ENCODE assay signal across 25 cellular contexts in the genomic region with DNA sequence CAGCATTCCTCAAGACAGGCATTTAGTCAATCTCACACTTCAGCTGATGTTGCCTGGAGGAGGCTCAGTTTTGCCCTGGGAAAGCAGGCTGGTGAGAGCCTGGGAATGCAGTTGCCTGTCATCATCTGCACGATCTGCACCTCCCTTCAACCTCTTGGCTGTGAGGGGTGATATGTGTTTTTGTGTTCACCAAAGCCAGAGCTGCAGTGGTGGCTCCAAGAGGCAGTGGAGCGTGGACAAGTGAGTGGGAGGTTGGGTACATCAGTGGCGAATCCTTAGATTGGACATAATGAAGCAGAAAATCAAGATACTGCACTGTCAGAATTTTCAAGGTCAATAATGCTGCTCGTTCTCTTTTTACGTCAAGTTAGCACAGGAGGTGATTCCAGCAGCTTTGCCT.
DNase-seq lines count a peak whose midpoint lies in the region; FAIRE-seq and TF ChIP-seq lines count a peak whose summit lies in the region.
"Had no signal": no experiment of that assay in that cellular context is flagged by ENCODE, and none has a peak within 500 bp of the region (broad histone marks: within the 10 kb centered on the region; RNA-seq: fewer than 3 reads in every experiment).

No MANE protein-coding gene starts in this region.

- CTCF ChIA-PET in MCF 10A (lab: Yijun Ruan, JAX): no interaction called here

- H3K27me3 ChIP-seq in H7 (ENCODE audit: control insufficient read depth, insufficient read depth, low read length) (no peaks in the 10 kb centered on the region), prostate gland (replicated peaks; ENCODE audit: insufficient read depth) (no peaks in the 10 kb centered on the region)
- H3K27me3 ChIP-seq: breast epithelium, vagina had no signal

- 66% methylated on average over 5 of the region's 5 CpGs for WGBS in prostate gland

- H3K36me3 Mint-ChIP-seq in progenitor cell of endocrine pancreas (ENCODE audit: insufficient read depth) (peaks cover 4% of the 10 kb centered on the region), MCF 10A (ENCODE audit: insufficient read depth, unreplicated experiment) (no peaks in the 10 kb centered on the region)
- H3K36me3 Mint-ChIP-seq: CD14-positive monocyte; memory B cell; naive thymus-derived CD8-positive, alpha-beta T cell had no signal

- H3K9me3 Mint-ChIP-seq in progenitor cell of endocrine pancreas (ENCODE audit: low read depth) (no peaks in the 10 kb centered on the region), MCF 10A (ENCODE audit: unreplicated experiment) (no peaks in the 10 kb centered on the region)
- H3K9me3 Mint-ChIP-seq: memory B cell; naive thymus-derived CD8-positive, alpha-beta T cell; T-helper 2 cell treated with Interferon-gamma antibody and Interleukin-4, amounts not matched to agents 5 μg/mL and 100 μg/mL, for 36 hours had no signal

- peaks cover 10 to 28% of the 10 kb centered on the region in 2 donors for H3K4me1 ChIP-seq in kidney (ENCODE audit: control insufficient read depth in 1 of 2, insufficient read depth in 1 of 2, low read depth in 1 of 2, low read length in 2 of 2)
- H3K4me1 ChIP-seq in prostate gland (replicated peaks): no peaks in the 10 kb centered on the region
- H3K4me1 ChIP-seq: breast epithelium, psoas muscle had no signal

- POLR2A ChIA-PET in MCF 10A (lab: Yijun Ruan, JAX): no interaction called here

- TF ChIP-seq POLR2A in prostate gland (IDR thresholded peaks at IDR 0.05): no peak

- H3K9me3 ChIP-seq in kidney (ENCODE audit: control insufficient read depth in 1 of 2, low read length in 2 of 2) (no peaks in the 10 kb centered on the region), prostate gland (no peaks in the 10 kb centered on the region)
- H3K9me3 ChIP-seq: breast epithelium, psoas muscle, vagina had no signal

- no peaks in the 10 kb centered on the region for H3K27me3 Mint-ChIP-seq in progenitor cell of endocrine pancreas
- H3K27me3 Mint-ChIP-seq in MCF 10A (ENCODE audit: insufficient read depth, unreplicated experiment): no peaks in the 10 kb centered on the region
- H3K27me3 Mint-ChIP-seq: memory B cell had no signal

- H3K4me3 ChIP-seq in kidney (ENCODE audit: low read length in 2 of 2) (no peak overlapping the region), H7 (ENCODE audit: insufficient read depth, low read depth, low read length) (no peak overlapping the region), prostate gland (no peak overlapping the region)
- H3K4me3 ChIP-seq: breast epithelium, psoas muscle, vagina had no signal

- H3K4me1 Mint-ChIP-seq in progenitor cell of endocrine pancreas (ENCODE audit: low read depth) (peaks cover 80% of the 10 kb centered on the region), MCF 10A (ENCODE audit: insufficient read depth, unreplicated experiment) (no peaks in the 10 kb centered on the region)
- H3K4me1 Mint-ChIP-seq: CD14-positive monocyte; memory B cell; naive thymus-derived CD8-positive, alpha-beta T cell had no signal

- H3K27ac ChIP-seq in kidney (ENCODE audit: low read depth in 2 of 2, low read length in 2 of 2): peak overlapping the region; percentile 47 to 73
- H3K27ac ChIP-seq in prostate gland: no peak overlapping the region
- H3K27ac ChIP-seq: breast epithelium, psoas muscle, vagina had no signal

- DNase-seq in EH (ENCODE audit: low read depth): peak; percentile 24
- peak; percentile 10 for DNase-seq in RCC 7860 (ENCODE audit: low spot score)
- no peak for DNase-seq in kidney
- no peak for DNase-seq in progenitor cell of endocrine pancreas (ENCODE audit: low spot score, unreplicated experiment)
- DNase-seq in H7: no peak
- DNase-seq in MCF 10A (ENCODE audit: unreplicated experiment): no peak
- DNase-seq in prostate gland (ENCODE audit: low spot score): no peak
- DNase-seq in NCI-H526 treated with DMSO at 0.1 percent for 48 hours (lab: John Stamatoyannopoulos, UW): no peak
- DNase-seq: activated CD4-positive, alpha-beta T cell treated with anti-CD3 and anti-CD28 coated beads, Interleukin-2, amount 50 U/mL, for 48 hours; activated effector memory CD4-positive, alpha-beta T cell treated with anti-CD3 and anti-CD28 coated beads, Interleukin-2, amount 50 U/mL, for 16 hours; DMS153; hippocampal formation; Karpas-422; naive thymus-derived CD8-positive, alpha-beta T cell; NCI-H1048; NCI-H2029 treated with DMSO at 0.1 percent for 48 hours; NK-92 treated with Interleukin-12 subunit alpha and Interleukin-12 subunit beta, amount 100 ng/mL, for 24 hours; psoas muscle had no signal

- no TSS peak for BruUV-seq in MCF 10A (replicated peaks; lab: Mats Ljungman, UMichigan)

- intact Hi-C loops in kidney (cut with DNase I): no loop called here
- intact Hi-C loops in MCF 10A (cut with micrococcal nuclease): no loop called here
- intact Hi-C loops in prostate gland (cut with DNase I): no loop called here

- no peak overlapping the region for H3K9ac ChIP-seq in kidney (ENCODE audit: low read length in 2 of 2)

- peak overlapping the region; percentile 13 for H3K4me3 Mint-ChIP-seq in progenitor cell of endocrine pancreas (ENCODE audit: low read depth)
- no peak overlapping the region for H3K4me3 Mint-ChIP-seq in MCF 10A (ENCODE audit: unreplicated experiment)
- H3K4me3 Mint-ChIP-seq: CD14-positive monocyte; memory B cell; naive thymus-derived CD8-positive, alpha-beta T cell; T-helper 2 cell treated with Interferon-gamma antibody and Interleukin-4, amounts not matched to agents 5 μg/mL and 100 μg/mL, for 36 hours had no signal

- FAIRE-seq in RCC 7860 (lab: Jason Lieb, UNC): peak; percentile 11
- FAIRE-seq in kidney (lab: Jason Lieb, UNC): no peak
- FAIRE-seq: GM12892, keratinocyte had no signal

- peak overlapping the region; percentile 95 for H3K27ac Mint-ChIP-seq in progenitor cell of endocrine pancreas
- no peak overlapping the region for H3K27ac Mint-ChIP-seq in MCF 10A (ENCODE audit: low read depth, unreplicated experiment)
- H3K27ac Mint-ChIP-seq: CD14-positive monocyte; memory B cell; naive thymus-derived CD8-positive, alpha-beta T cell; T-helper 2 cell treated with Interferon-gamma antibody and Interleukin-4, amounts not matched to agents 5 μg/mL and 100 μg/mL, for 36 hours had no signal

- H3K36me3 ChIP-seq in kidney (ENCODE audit: control insufficient read depth in 1 of 2, insufficient read depth in 2 of 2, low read length in 2 of 2) (no peaks in the 10 kb centered on the region), H7 (replicated peaks; ENCODE audit: control insufficient read depth, insufficient read depth, low read length) (no peaks in the 10 kb centered on the region), prostate gland (no peaks in the 10 kb centered on the region)
- H3K36me3 ChIP-seq: breast epithelium, vagina had no signal

- TF ChIP-seq CTCF in kidney (IDR thresholded peaks at IDR 0.05; ENCODE audit: borderline replicate concordance, extremely low read depth, insufficient read depth) (no peak), progenitor cell of endocrine pancreas (IDR thresholded peaks at IDR 0.05; ENCODE audit: unreplicated experiment) (no peak), MCF 10A (IDR thresholded peaks at IDR 0.05; ENCODE audit: unreplicated experiment) (no peak), prostate gland (IDR thresholded peaks at IDR 0.05) (no peak)

Comparison
In these comparisons a context has a peak if more than half of its experiments do, and no peak if none do; other contexts are left out.
1. DNase-seq: peak in EH (single experiment) and RCC 7860 (single experiment); none in kidney (single experiment), progenitor cell of endocrine pancreas (single experiment), H7 (single experiment), MCF 10A (single experiment), prostate gland (single experiment) and NCI-H526 treated with DMSO at 0.1 percent for 48 hours (single experiment).
2. H3K27ac ChIP-seq: peak in kidney (2 of 2); none in prostate gland (0 of 2).